20 cellular contexts compared by ENCODE assay signal in the genomic region with DNA sequence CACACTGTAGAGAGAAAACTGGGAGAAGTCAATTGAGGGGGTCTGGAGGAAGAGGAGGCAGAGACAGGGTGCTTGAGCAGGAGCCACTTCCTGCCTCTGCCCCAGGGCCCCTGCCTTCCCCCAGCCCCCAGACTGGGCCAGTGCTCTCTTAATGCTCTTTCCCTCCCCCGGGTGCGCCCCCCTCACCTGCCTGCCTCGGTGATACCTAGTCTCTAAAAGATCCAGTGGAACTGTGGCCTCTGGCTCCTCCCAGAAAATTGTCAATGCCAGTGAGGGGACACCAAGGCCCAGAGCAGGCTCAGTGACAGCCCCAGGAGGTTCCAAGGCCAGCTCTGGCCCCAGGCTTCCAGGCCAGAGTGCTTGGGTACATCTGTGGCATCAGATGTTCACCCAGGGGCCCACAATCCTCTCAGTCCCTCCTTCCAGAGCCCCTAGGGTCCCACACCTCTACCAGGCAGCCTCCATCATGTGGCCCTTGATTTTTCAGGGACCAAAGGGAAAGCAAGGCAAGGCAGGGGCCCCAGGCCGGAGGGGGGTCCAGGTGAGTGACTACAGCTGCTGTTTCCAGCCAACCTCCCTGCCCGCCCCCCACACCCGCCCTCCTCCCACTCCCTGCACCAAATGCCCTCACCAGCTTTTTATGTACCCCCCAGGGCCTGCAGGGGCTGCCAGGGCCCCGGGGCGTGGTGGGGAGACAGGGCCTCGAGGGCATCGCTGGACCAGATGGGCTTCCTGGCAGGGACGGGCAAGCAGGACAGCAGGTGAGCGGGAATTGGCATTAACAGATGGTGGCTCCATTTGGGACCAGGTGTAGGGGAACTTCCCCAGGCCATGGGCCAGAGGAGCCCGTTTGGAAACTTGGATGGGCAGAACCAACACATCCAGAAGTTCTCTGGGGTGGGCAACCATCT. TPM values are rescaled to one million over a fixed set of nuclear protein-coding genes. Genes with fewer than 3 reads are reported as not detected.
DNase-seq lines count a peak whose midpoint lies in the region; ATAC-seq, FAIRE-seq and TF ChIP-seq lines count a peak whose summit lies in the region.
"Had no signal": no experiment of that assay in that cellular context is flagged by ENCODE, and none has a peak within 500 bp of the region (broad histone marks: within the 10 kb centered on the region; RNA-seq: fewer than 3 reads in every experiment).

No MANE protein-coding gene starts in this region.

- H3K4me3 Mint-ChIP-seq in progenitor cell of endocrine pancreas (ENCODE audit: low read depth): no peak overlapping the region
- H3K4me3 Mint-ChIP-seq: activated CD4-positive, alpha-beta T cell treated with anti-CD3 and anti-CD28 coated beads for 36 hours; natural killer cell treated with Interleukin-12 subunit alpha and Interleukin-12 subunit beta and Interleukin-15 and Interleukin-18, amount 100 ng/mL, for 72 hours had no signal

- no peak overlapping the region for H3K27ac Mint-ChIP-seq in progenitor cell of endocrine pancreas
- H3K27ac Mint-ChIP-seq: activated CD4-positive, alpha-beta T cell treated with anti-CD3 and anti-CD28 coated beads for 36 hours had no signal

- 75 to 80% methylated on average over 13 of the region's 13 CpGs for WGBS in aorta, 2 donors

- intact Hi-C loops in left cardiac atrium (cut with DNase I): loop anchor here (5.0 kb wide), 4 partner anchors 133 to 208 kb away; a partner anchor contains a TSS
- intact Hi-C loops in lower lobe of right lung (cut with DNase I): loop anchor here (10.0 kb wide), 1 partner anchor 185 kb away; no protein-coding TSS in a partner anchor
- intact Hi-C loops in aorta (cut with DNase I): loop anchor here (1.0 to 5.0 kb wide), 5 partner anchors 135 to 207 kb away; a partner anchor contains a TSS

- H3K27ac ChIP-seq in right atrium auricular region (no peak overlapping the region), lower lobe of right lung (no peak overlapping the region), aorta (ENCODE audit: low read depth in 1 of 2, low read length in 2 of 2) (no peak overlapping the region), SJCRH30 (no peak overlapping the region)
- H3K27ac ChIP-seq: gastrocnemius medialis had no signal

- peaks cover 4% of the 10 kb centered on the region for H3K36me3 ChIP-seq in right atrium auricular region
- H3K36me3 ChIP-seq in lower lobe of right lung: peaks cover 6% of the 10 kb centered on the region
- H3K36me3 ChIP-seq in aorta (ENCODE audit: control insufficient read depth in 1 of 2, insufficient read depth in 2 of 2, low read length in 1 of 2): peaks cover 0 to 1% of the 10 kb centered on the region in 2 donors
- H3K36me3 ChIP-seq in SJCRH30: peaks cover 20% of the 10 kb centered on the region

- peaks cover 0 to 6% of the 10 kb centered on the region in 2 donors for H3K9me3 ChIP-seq in right atrium auricular region
- peaks cover 4% of the 10 kb centered on the region for H3K9me3 ChIP-seq in lower lobe of right lung
- H3K9me3 ChIP-seq in aorta (ENCODE audit: control insufficient read depth, low read length): no peaks in the 10 kb centered on the region
- peaks cover 6% of the 10 kb centered on the region; the same call in 1 of the 2 replicates for H3K9me3 ChIP-seq in SJCRH30 (replicated peaks)
- H3K9me3 ChIP-seq: gastrocnemius medialis had no signal

- DNase-seq in left cardiac atrium (peak; percentile 17), right atrium auricular region (ENCODE audit: low spot score) (no peak), cerebellum (ENCODE audit: low spot score) (peak; percentile 88), lower lobe of right lung (peak; percentile 32), aorta (peak; percentile 41 to 68), progenitor cell of endocrine pancreas (ENCODE audit: low spot score, unreplicated experiment) (no peak), frontal cortex (ENCODE audit: low spot score in 2 of 2) (no peak), SJCRH30 (no peak)
- DNase-seq: activated CD4-positive, alpha-beta T cell treated with anti-CD3 and anti-CD28 coated beads for 36 hours; activated T-cell treated with anti-CD3 and anti-CD28 coated beads, Interleukin-2, amount 50 U/mL, for 48 hours; GF-D8; GOT3; KG1; mammary epithelial cell; NCI-H1092; NK-92 treated with Interleukin-12 subunit alpha and Interleukin-12 subunit beta, amount 100 ng/mL, for 24 hours; T-helper 9 cell had no signal

- no peaks in the 10 kb centered on the region for H3K4me1 ChIP-seq in right atrium auricular region
- H3K4me1 ChIP-seq in lower lobe of right lung: no peaks in the 10 kb centered on the region
- H3K4me1 ChIP-seq in aorta (ENCODE audit: control insufficient read depth in 1 of 2, insufficient read depth in 2 of 2, low read length in 2 of 2): no peaks in the 10 kb centered on the region
- H3K4me1 ChIP-seq in SJCRH30: peaks cover 13% of the 10 kb centered on the region
- H3K4me1 ChIP-seq: gastrocnemius medialis had no signal

- no peak for FAIRE-seq in frontal cortex (lab: Jason Lieb, UNC)
- FAIRE-seq: endothelial cell of umbilical vein had no signal

- H3K4me3 ChIP-seq in right atrium auricular region (no peak overlapping the region), lower lobe of right lung (no peak overlapping the region), aorta (ENCODE audit: low read length in 2 of 2) (no peak overlapping the region), SJCRH30 (no peak overlapping the region)
- H3K4me3 ChIP-seq: gastrocnemius medialis had no signal

- H3K4me1 Mint-ChIP-seq in progenitor cell of endocrine pancreas (ENCODE audit: low read depth): peaks cover 1% of the 10 kb centered on the region
- H3K4me1 Mint-ChIP-seq: activated CD4-positive, alpha-beta T cell treated with anti-CD3 and anti-CD28 coated beads for 36 hours had no signal

- no peak for ATAC-seq in left cardiac atrium
- ATAC-seq in lower lobe of right lung: no peak
- no peak for ATAC-seq in aorta (ENCODE audit: low FRiP score)
- ATAC-seq: natural killer cell treated with Interleukin-12 subunit alpha and Interleukin-12 subunit beta and Interleukin-15 and Interleukin-18, amount 100 ng/mL, for 72 hours had no signal

- TF ChIP-seq CTCF in right atrium auricular region (IDR thresholded peaks at IDR 0.05) (no peak), lower lobe of right lung (IDR thresholded peaks at IDR 0.05) (no peak), progenitor cell of endocrine pancreas (IDR thresholded peaks at IDR 0.05; ENCODE audit: unreplicated experiment) (no peak)

- H3K9me3 Mint-ChIP-seq in progenitor cell of endocrine pancreas (ENCODE audit: low read depth): peaks cover 10% of the 10 kb centered on the region
- H3K9me3 Mint-ChIP-seq: natural killer cell treated with Interleukin-12 subunit alpha and Interleukin-12 subunit beta and Interleukin-15 and Interleukin-18, amount 100 ng/mL, for 72 hours had no signal

- H3K36me3 Mint-ChIP-seq in progenitor cell of endocrine pancreas (ENCODE audit: insufficient read depth): peaks cover 37% of the 10 kb centered on the region

- H3K27me3 Mint-ChIP-seq in progenitor cell of endocrine pancreas: no peaks in the 10 kb centered on the region

- H3K27me3 ChIP-seq in right atrium auricular region: no peaks in the 10 kb centered on the region
- H3K27me3 ChIP-seq in lower lobe of right lung (ENCODE audit: low read depth): no peaks in the 10 kb centered on the region
- no peaks in the 10 kb centered on the region for H3K27me3 ChIP-seq in aorta (ENCODE audit: control insufficient read depth in 1 of 2, insufficient read depth in 2 of 2, low read length in 1 of 2)
- H3K27me3 ChIP-seq in SJCRH30: no peaks in the 10 kb centered on the region
- H3K27me3 ChIP-seq: gastrocnemius medialis had no signal

RNA-seq across cellular contexts. Expression of a gene that starts 33.1 kb away (rescaled TPM):
- total RNA-seq in left cardiac atrium: 1 to 10 TPM in 1 of 2 donors, under 1 TPM in 1; 0.71 to 4.8 TPM
- total RNA-seq in right atrium auricular region: not detected
- not detected for total RNA-seq in cerebellum
- 9.2 TPM for total RNA-seq in lower lobe of right lung
- total RNA-seq in aorta: under 1 TPM in 1 of 2 donors, not detected in 1; 0.45 TPM
- polyA plus RNA-seq in aorta: 1 to 10 TPM in 1 of 2 donors, under 1 TPM in 1; 0.28 to 3.0 TPM
- 9.3 and 10.8 TPM in 2 replicates for total RNA-seq in progenitor cell of endocrine pancreas
- total RNA-seq in frontal cortex: 0.82 TPM
- not detected in 2 replicates for total RNA-seq in SJCRH30 (2014; rRNA removed; shearing (Covaris generic))
- total RNA-seq: activated CD4-positive, alpha-beta T cell treated with anti-CD3 and anti-CD28 coated beads for 36 hours; endothelial cell of umbilical vein; mammary epithelial cell; natural killer cell treated with Interleukin-12 subunit alpha and Interleukin-12 subunit beta and Interleukin-15 and Interleukin-18, amount 100 ng/mL, for 72 hours had no signal
- polyA plus RNA-seq: endothelial cell of umbilical vein, mammary epithelial cell had no signal

RNA-seq across cellular contexts. Expression of a gene that starts 39.8 kb away (rescaled TPM):
- total RNA-seq in left cardiac atrium (1 to 10 TPM in 1 of 2 donors, not detected in 1; 1.6 TPM), right atrium auricular region (not detected), cerebellum (not detected), lower lobe of right lung (3.1 TPM), aorta (not detected), progenitor cell of endocrine pancreas (3.2 and 5.4 TPM in 2 replicates), frontal cortex (not detected)
- polyA plus RNA-seq in aorta: not detected
- total RNA-seq in SJCRH30 (2014; rRNA removed; shearing (Covaris generic)): not detected in 2 replicates
- total RNA-seq: activated CD4-positive, alpha-beta T cell treated with anti-CD3 and anti-CD28 coated beads for 36 hours; endothelial cell of umbilical vein; mammary epithelial cell; natural killer cell treated with Interleukin-12 subunit alpha and Interleukin-12 subunit beta and Interleukin-15 and Interleukin-18, amount 100 ng/mL, for 72 hours had no signal
- polyA plus RNA-seq: endothelial cell of umbilical vein, mammary epithelial cell had no signal

Comparison
In these comparisons a context has a peak if more than half of its experiments do, and no peak if none do; other contexts are left out.
1. DNase-seq: peak in left cardiac atrium (single experiment), cerebellum (single experiment), lower lobe of right lung (single experiment) and aorta (2 of 2); none in right atrium auricular region (single experiment), progenitor cell of endocrine pancreas (single experiment), frontal cortex (0 of 2) and SJCRH30 (0 of 2).